Comparison of ENCODE assay signal across 25 cellular contexts in the genomic region with DNA sequence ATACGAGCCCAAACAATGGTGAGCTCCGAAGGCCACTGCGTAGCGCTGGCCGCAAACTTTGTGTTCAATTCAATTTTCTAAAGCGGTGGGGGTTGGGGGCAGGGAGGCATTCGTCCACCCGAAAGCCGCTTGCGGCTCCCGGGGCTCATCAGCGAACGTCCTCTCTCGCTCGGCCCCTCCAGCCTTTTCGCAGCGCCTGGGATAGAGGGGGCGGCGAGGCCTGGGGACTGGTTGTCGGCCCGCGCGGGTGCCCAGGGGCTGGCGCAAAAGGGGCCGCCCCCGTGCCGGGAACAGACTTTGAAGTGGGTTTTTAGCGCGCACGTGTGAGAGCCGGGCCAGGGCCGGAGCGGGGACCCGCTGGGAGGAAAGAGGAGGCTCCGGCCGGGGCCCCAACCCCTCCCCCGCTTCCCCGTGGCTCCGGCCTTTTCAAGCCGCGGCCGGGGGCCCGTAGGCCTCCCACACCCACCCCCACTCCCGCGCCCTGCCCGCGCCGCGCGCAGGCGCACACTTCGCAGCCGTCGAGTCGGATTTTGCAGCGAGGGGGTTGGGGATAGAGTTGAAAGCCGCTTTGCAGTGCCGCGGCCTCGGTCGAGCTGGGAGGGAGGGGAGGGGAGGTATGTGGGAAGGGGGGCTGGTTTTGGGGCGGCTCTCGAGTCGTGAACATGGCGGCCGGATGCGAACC. TPM values are rescaled to one million over a fixed set of nuclear protein-coding genes. Genes with fewer than 3 reads are reported as not detected.
DNase-seq lines count a peak whose midpoint lies in the region; ATAC-seq and TF ChIP-seq lines count a peak whose summit lies in the region.
"Had no signal": no experiment of that assay in that cellular context is flagged by ENCODE, and none has a peak within 500 bp of the region (broad histone marks: within the 10 kb centered on the region; RNA-seq: fewer than 3 reads in every experiment).

No MANE protein-coding gene starts in this region.

- no peak overlapping the region for H2BK15ac ChIP-seq in neuronal stem cell (ENCODE audit: low read length)

- peak; percentile 60 for DNase-seq in G401 (ENCODE audit: low spot score)
- DNase-seq in neuronal stem cell (ENCODE audit: low spot score): peak; percentile 78
- DNase-seq in inferior parietal cortex (ENCODE audit: extremely low spot score): no peak
- no peak for DNase-seq in stimulated activated CD4-positive, alpha-beta T cell treated with anti-CD3 and anti-CD28 coated beads, Interleukin-1b, Interleukin-23, amount 100 ng/mL, for 48 hours
- DNase-seq in GOT3 (lab: John Stamatoyannopoulos, UW): no peak
- DNase-seq: ACHN; activated CD4-positive, alpha-beta T cell treated with anti-CD3 and anti-CD28 coated beads for 4 hours; Calu3; MM.1S; NCI-H1436 treated with DMSO at 0.1 percent for 48 hours; NCI-H748 treated with DMSO at 0.1 percent for 48 hours; PC-9; right lobe of liver; stimulated activated CD4-positive, alpha-beta T cell treated with anti-CD3 and anti-CD28 coated beads, Interleukin-15, amount 100 ng/mL, for 24 hours; T-cell had no signal

- peak overlapping the region in 4 of 5 experiments; percentile 74 to 86 (median 81) for H3K4me3 Mint-ChIP-seq in brain
- H3K4me3 Mint-ChIP-seq: T-cell had no signal

- H3K36me3 ChIP-seq in iPS-18a (ENCODE audit: control insufficient read depth, low read depth, low read length) (peaks cover 36% of the 10 kb centered on the region), neuronal stem cell (replicated peaks in 1 of 2; ENCODE audit: control insufficient read depth in 2 of 2, insufficient read depth in 2 of 2, low read length in 2 of 2) (no peaks in the 10 kb centered on the region)
- H3K36me3 ChIP-seq: gastroesophageal sphincter, right lobe of liver, suprapubic skin had no signal

- peaks cover 10% of the 10 kb centered on the region for H3K4me1 Mint-ChIP-seq in brain

- H2BK120ac ChIP-seq in neuronal stem cell (ENCODE audit: low read depth, low read length): no peak overlapping the region

- peaks cover 80% of the 10 kb centered on the region for H3K27me3 Mint-ChIP-seq in brain

- H2BK5ac ChIP-seq in neuronal stem cell (ENCODE audit: low read length): no peak overlapping the region

- H3K4me3 ChIP-seq in iPS-18a (ENCODE audit: low read length) (peak overlapping the region; percentile 86), neuronal stem cell (ENCODE audit: low read length in 2 of 2) (peak overlapping the region; percentile 50 to 76)
- H3K4me3 ChIP-seq: gastroesophageal sphincter, K562, PC-9, right lobe of liver, suprapubic skin had no signal

- H3K27me3 ChIP-seq in iPS-18a (ENCODE audit: control insufficient read depth, insufficient read depth, low read length) (no peaks in the 10 kb centered on the region), neuronal stem cell (ENCODE audit: control insufficient read depth in 3 of 3, insufficient read depth in 3 of 3, low read depth in 1 of 3, low read length in 3 of 3) (peaks cover 0 to 16% (median 7%) of the 10 kb centered on the region in 3 experiments)

- in situ Hi-C loops in G401 (cut with HindIII; ENCODE audit: low sequenced_read_pairs): no loop called here

- H3K4ac ChIP-seq in neuronal stem cell (ENCODE audit: low read length): no peak overlapping the region

- no peak overlapping the region for H4K8ac ChIP-seq in neuronal stem cell (ENCODE audit: low read depth, low read length)

- H3K79me1 ChIP-seq in neuronal stem cell (ENCODE audit: low read depth, low read length): no peaks in the 10 kb centered on the region

- peaks cover 0 to 9% (median 0%) of the 10 kb centered on the region in 5 experiments for H3K9me3 Mint-ChIP-seq in brain
- H3K9me3 Mint-ChIP-seq: T-cell had no signal

- H3K9me3 ChIP-seq in iPS-18a (ENCODE audit: control insufficient read depth, low read depth, low read length): peaks cover 9% of the 10 kb centered on the region
- no peaks in the 10 kb centered on the region for H3K9me3 ChIP-seq in neuronal stem cell (replicated peaks in 1 of 2; ENCODE audit: control insufficient read depth in 2 of 2, insufficient read depth in 1 of 2, low read depth in 1 of 2, low read length in 2 of 2)
- H3K9me3 ChIP-seq: gastroesophageal sphincter, right lobe of liver, suprapubic skin had no signal

- H2AFZ ChIP-seq in neuronal stem cell (ENCODE audit: low read length): peak overlapping the region; percentile 83
- H2AFZ ChIP-seq: PC-9 had no signal

- H3K36me3 Mint-ChIP-seq in brain: peaks cover 25% of the 10 kb centered on the region
- H3K36me3 Mint-ChIP-seq: T-cell had no signal

- peak overlapping the region; percentile 73 for H3K23ac ChIP-seq in neuronal stem cell (ENCODE audit: low read depth, low read length, poor library complexity)

- no CpG with 5 or more reads among the region's 67 CpGs for WGBS in neuronal stem cell (ENCODE audit: extremely low coverage in 2 of 2, insufficient read length in 2 of 2, insufficient replicate concordance in 1 of 2), 2 donors

- H3K9ac ChIP-seq in iPS-18a (ENCODE audit: low read length) (peak overlapping the region; percentile 61), neuronal stem cell (ENCODE audit: low read depth, low read length, poor library complexity) (peak overlapping the region; percentile 21)

- H3K4me1 ChIP-seq in iPS-18a (ENCODE audit: control insufficient read depth, low read depth, low read length) (peaks cover 28% of the 10 kb centered on the region), neuronal stem cell (ENCODE audit: control insufficient read depth in 2 of 2, insufficient read depth in 1 of 2, low read depth in 1 of 2, low read length in 2 of 2) (peaks cover 5 to 6% of the 10 kb centered on the region in 2 donors)
- H3K4me1 ChIP-seq: right lobe of liver had no signal

- TF ChIP-seq CTCF in brain (conservative IDR thresholded peaks at IDR 0.05): no peak

- H3K27ac ChIP-seq in iPS-18a (ENCODE audit: low read length) (peak overlapping the region; percentile 53), neuronal stem cell (replicated peaks; ENCODE audit: low read length) (peak overlapping the region; percentile 91)
- H3K27ac ChIP-seq: gastroesophageal sphincter, PC-9, right lobe of liver, suprapubic skin had no signal

- ATAC-seq in HG03460 (IDR thresholded peaks at IDR 0.05; ENCODE audit: unreplicated experiment): no peak
- ATAC-seq: esophagus mucosa, gastroesophageal sphincter, K562, right lobe of liver, T-cell had no signal

- H2BK12ac ChIP-seq in neuronal stem cell (ENCODE audit: low read length): no peak overlapping the region

- peak overlapping the region in 4 of 5 experiments; percentile 73 to 98 (median 94) for H3K27ac Mint-ChIP-seq in brain
- H3K27ac Mint-ChIP-seq: T-cell had no signal

- H2AK5ac ChIP-seq in neuronal stem cell (ENCODE audit: low read depth, low read length): no peak overlapping the region

- H4K91ac ChIP-seq in neuronal stem cell (ENCODE audit: low read depth, low read length, poor library complexity): no peak overlapping the region

- H3K4me2 ChIP-seq in neuronal stem cell (ENCODE audit: insufficient read depth, low read length, poor library complexity, severe bottlenecking): peak overlapping the region; percentile 62
- H3K4me2 ChIP-seq: PC-9 had no signal

- H3K14ac ChIP-seq in neuronal stem cell (ENCODE audit: low read length): no peak overlapping the region

- H3K18ac ChIP-seq in neuronal stem cell (ENCODE audit: low read length): peak overlapping the region; percentile 87

RNA-seq across cellular contexts. Expression of gene ZIC3, which starts 8.3 kb away (rescaled TPM):
- total RNA-seq in G401 (2014; rRNA removed; shearing (Covaris generic)): not detected in 2 replicates
- 0.24 TPM for polyA plus RNA-seq in brain (ENCODE audit: insufficient read depth, low read depth, low replicate concordance)
- polyA plus RNA-seq in neuronal stem cell (2013, experiment 1 of 2): 0.89 TPM
- polyA plus RNA-seq in neuronal stem cell (2013, experiment 2 of 2): 1.2 TPM
- total RNA-seq: Calu3, dermis microvascular lymphatic vessel endothelial cell, esophagus mucosa, gastroesophageal sphincter, K562, lower leg skin, osteoblast, PC-9, right lobe of liver, suprapubic skin, T-cell had no signal
- polyA plus RNA-seq: K562 had no signal

Comparison
In these comparisons a context has a peak if more than half of its experiments do, and no peak if none do; other contexts are left out.
1. DNase-seq: peak in G401 (single experiment) and neuronal stem cell (single experiment); none in inferior parietal cortex (single experiment), stimulated activated CD4-positive, alpha-beta T cell treated with anti-CD3 and anti-CD28 coated beads, Interleukin-1b, Interleukin-23, amount 100 ng/mL, for 48 hours (single experiment) and GOT3 (single experiment).